ENCODE assay signal across 14 cellular contexts in the genomic region with DNA sequence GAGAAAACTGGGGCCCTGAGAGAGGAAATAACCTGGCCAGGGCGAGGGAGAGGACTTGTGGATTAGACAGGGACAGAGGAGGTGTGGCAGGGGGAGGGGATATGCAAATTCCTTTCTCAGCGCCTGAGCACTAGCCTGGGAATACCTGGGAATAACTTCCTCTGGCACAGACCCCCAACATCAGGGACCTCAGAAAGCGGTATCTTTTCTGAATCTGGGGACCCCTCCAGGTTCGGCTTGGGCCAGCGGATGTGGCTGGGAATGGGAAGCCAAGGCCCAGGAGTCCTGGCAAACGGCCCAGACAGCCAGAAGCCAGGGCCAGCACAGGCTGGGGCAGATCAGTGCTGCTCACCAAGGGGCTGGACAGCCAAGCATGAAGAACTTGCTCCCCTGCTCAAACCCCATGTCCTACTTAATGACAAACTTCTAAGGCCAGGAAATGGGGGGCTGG. TPM values are rescaled to one million over a fixed set of nuclear protein-coding genes. Genes with fewer than 3 reads are reported as not detected.
DNase-seq lines count a peak whose midpoint lies in the region; ATAC-seq, FAIRE-seq and TF ChIP-seq lines count a peak whose summit lies in the region.
"Had no signal": no experiment of that assay in that cellular context is flagged by ENCODE, and none has a peak within 500 bp of the region (broad histone marks: within the 10 kb centered on the region; RNA-seq: fewer than 3 reads in every experiment).

No MANE protein-coding gene starts in this region.

- peaks cover 3% of the 10 kb centered on the region in 2 donors for H3K4me1 ChIP-seq in small intestine (ENCODE audit: control insufficient read depth in 2 of 2, insufficient read depth in 1 of 2, low read depth in 1 of 2, low read length in 1 of 2)

- H3K36me3 ChIP-seq in brain microvascular endothelial cell (replicated peaks) (no peaks in the 10 kb centered on the region), small intestine (ENCODE audit: control insufficient read depth in 2 of 2, insufficient read depth in 2 of 2, low read length in 2 of 2) (no peaks in the 10 kb centered on the region)

- H3K9me3 ChIP-seq in small intestine (ENCODE audit: control insufficient read depth, low read depth) = no peaks in the 10 kb centered on the region

- H3K9me3 Mint-ChIP-seq in effector memory CD8-positive, alpha-beta T cell = no peaks in the 10 kb centered on the region
- H3K9me3 Mint-ChIP-seq: dendritic cell treated with granulocyte-macrophage colony-stimulating factor and Interleukin-4, amounts not matched to agents 40 ng/mL and 50 ng/mL, for 4 days had no signal

- no peak for FAIRE-seq in small intestine (lab: Jason Lieb, UNC)

- H3K27me3 ChIP-seq in brain microvascular endothelial cell (replicated peaks) (no peaks in the 10 kb centered on the region), small intestine (ENCODE audit: control insufficient read depth in 2 of 2, insufficient read depth in 2 of 2, low read length in 2 of 2) (no peaks in the 10 kb centered on the region)

- H3K4me1 Mint-ChIP-seq in effector memory CD8-positive, alpha-beta T cell (ENCODE audit: low read depth in 2 of 2) = peaks cover 0 to 3% of the 10 kb centered on the region in 2 donors

- in situ Hi-C loops in brain microvascular endothelial cell (cut with HindIII; ENCODE audit: low pct_ligation_motif_present, low sequenced_read_pairs) = no loop called here

- H3K27ac ChIP-seq in brain microvascular endothelial cell = no peak overlapping the region
- peak overlapping the region in 1 of 2 donors; percentile 25 for H3K27ac ChIP-seq in small intestine (ENCODE audit: low read depth in 1 of 2, low read length in 1 of 2)

- no peak overlapping the region for H3K4me3 ChIP-seq in brain microvascular endothelial cell (ENCODE audit: low read depth, low read length)
- no peak overlapping the region for H3K4me3 ChIP-seq in small intestine (ENCODE audit: low read depth in 1 of 2, low read length in 2 of 2)

- DNase-seq in HUDEP-2 (lab: John Stamatoyannopoulos, UW; ENCODE audit: unreplicated experiment in 76 of 76) (peak in 39 of 76 experiments; percentile 11 to 64 (median 35)), brain microvascular endothelial cell (peak; percentile 27), iPS-NIHi7 (ENCODE audit: extremely low spot score) (peak; percentile 78), small intestine (peak; percentile 54)
- DNase-seq in activated CD8-positive, alpha-beta memory T cell treated with anti-CD3 and anti-CD28 coated beads for 24 hours = no peak
- DNase-seq in effector memory CD8-positive, alpha-beta T cell = no peak
- DNase-seq: activated T-cell treated with anti-CD3 and anti-CD28 coated beads, Interleukin-2, amount 50 U/mL, for 48 hours; KBM-7; NCI-H524; stimulated activated CD8-positive, alpha-beta memory T cell treated with anti-CD3 and anti-CD28 coated beads, Interleukin-4, amount 100 ng/mL, for 48 hours; T-helper 2 cell had no signal

- H3K4me3 Mint-ChIP-seq in effector memory CD8-positive, alpha-beta T cell = no peak overlapping the region
- H3K4me3 Mint-ChIP-seq: dendritic cell treated with granulocyte-macrophage colony-stimulating factor and Interleukin-4, amounts not matched to agents 40 ng/mL and 50 ng/mL, for 4 days had no signal

- TF ChIP-seq CTCF in brain microvascular endothelial cell (IDR thresholded peaks at IDR 0.05; ENCODE audit: low read depth, low read length, missing control alignments) = no peak

- no peak overlapping the region for H3K27ac Mint-ChIP-seq in effector memory CD8-positive, alpha-beta T cell
- H3K27ac Mint-ChIP-seq: dendritic cell treated with granulocyte-macrophage colony-stimulating factor and Interleukin-4, amounts not matched to agents 40 ng/mL and 50 ng/mL, for 4 days had no signal

- H3K27me3 Mint-ChIP-seq in effector memory CD8-positive, alpha-beta T cell = no peaks in the 10 kb centered on the region

- no peaks in the 10 kb centered on the region for H3K36me3 Mint-ChIP-seq in effector memory CD8-positive, alpha-beta T cell (ENCODE audit: insufficient read depth)

- WGBS in small intestine, 3 donors = 36 to 37% (median 36%) methylated on average over 6 of the region's 6 CpGs

- ATAC-seq in HG02973 (IDR thresholded peaks at IDR 0.05; ENCODE audit: unreplicated experiment) = no peak
- ATAC-seq in effector memory CD8-positive, alpha-beta T cell (replicated peaks) = no peak
- no peak for ATAC-seq in HG03095 (IDR thresholded peaks at IDR 0.05; ENCODE audit: unreplicated experiment)

RNA-seq across cellular contexts. Expression of a gene that starts 9.2 kb away (rescaled TPM):
- polyA plus RNA-seq in small intestine = under 1 TPM; 0.54 to 0.67 (median 0.55) TPM

RNA-seq across cellular contexts. Expression of a gene that starts 20.8 kb away (rescaled TPM):
- 10 to 100 TPM; 10.7 to 17.2 (median 12.7) TPM for polyA plus RNA-seq in small intestine

RNA-seq across cellular contexts. Expression of a gene that starts 55.9 kb away (rescaled TPM):
- polyA plus RNA-seq in small intestine = 10 to 100 TPM; 45.9 to 68.0 (median 60.0) TPM

Comparison
In these comparisons a context has a peak if more than half of its experiments do, and no peak if none do; other contexts are left out.
1. DNase-seq: peak in HUDEP-2 (39 of 76), brain microvascular endothelial cell (single experiment), iPS-NIHi7 (single experiment) and small intestine (single experiment); none in activated CD8-positive, alpha-beta memory T cell treated with anti-CD3 and anti-CD28 coated beads for 24 hours (single experiment) and effector memory CD8-positive, alpha-beta T cell (0 of 3).